Comparison of ENCODE assay signal across 12 cellular contexts in the genomic region with DNA sequence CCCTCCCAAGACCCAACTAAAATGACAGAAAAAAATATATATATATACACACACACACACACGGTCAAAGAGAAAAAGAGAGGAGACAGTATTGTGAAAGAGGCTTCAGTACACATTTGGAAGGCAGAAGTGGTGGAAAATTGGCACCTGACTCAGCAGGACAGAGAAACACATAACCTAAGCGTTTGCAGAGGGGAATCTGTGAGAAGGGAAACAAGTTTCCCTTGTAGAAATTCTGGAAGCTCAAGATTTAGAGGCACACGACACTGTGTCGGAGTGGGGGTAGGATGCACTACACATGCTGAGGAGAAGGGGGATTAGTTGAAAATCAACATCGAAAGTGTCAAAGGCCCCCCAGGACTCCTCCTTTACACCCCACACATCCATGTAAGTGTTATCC. TPM values are rescaled to one million over a fixed set of nuclear protein-coding genes. Genes with fewer than 3 reads are reported as not detected.
DNase-seq lines count a peak whose midpoint lies in the region; TF ChIP-seq lines count a peak whose summit lies in the region.
"Had no signal": no experiment of that assay in that cellular context is flagged by ENCODE, and none has a peak within 500 bp of the region (broad histone marks: within the 10 kb centered on the region; RNA-seq: fewer than 3 reads in every experiment).

No MANE protein-coding gene starts in this region.

- DNase-seq in cardiac muscle cell (ENCODE audit: low read depth in 1 of 2, low spot score in 1 of 2) (peak in 1 of 2 donors; percentile 63), left ventricle myocardium inferior (no peak), astrocyte of the spinal cord (ENCODE audit: low read depth, low spot score) (peak; percentile 33), islet precursor cell (peak; percentile 73), type B pancreatic cell (ENCODE audit: extremely low spot score, unreplicated experiment) (no peak), NCI-H1092 (lab: John Stamatoyannopoulos, UW) (no peak), GM20000 (ENCODE audit: low spot score) (no peak), neural progenitor cell (ENCODE audit: low spot score) (no peak)
- DNase-seq: cortex of kidney, GF-D8, NCI-H1417 treated with DMSO at 0.1 percent for 48 hours had no signal

- H3F3A ChIP-seq in neural progenitor cell (ENCODE audit: low read depth): peaks cover 3% of the 10 kb centered on the region

- H3K27me3 Mint-ChIP-seq in type B pancreatic cell (no peaks in the 10 kb centered on the region), neural progenitor cell (ENCODE audit: insufficient read depth, low read depth) (peaks cover 4% of the 10 kb centered on the region)

- H3K4me1 ChIP-seq in cardiac muscle cell (ENCODE audit: low read depth) (no peaks in the 10 kb centered on the region), left ventricle myocardium inferior (peaks cover 19% of the 10 kb centered on the region), neural progenitor cell (peaks cover 7% of the 10 kb centered on the region)

- no peaks in the 10 kb centered on the region for H3K36me3 ChIP-seq in cardiac muscle cell
- H3K36me3 ChIP-seq in left ventricle myocardium inferior: peaks cover 6% of the 10 kb centered on the region
- peaks cover 12% of the 10 kb centered on the region for H3K36me3 ChIP-seq in neural progenitor cell

- H4K20me1 ChIP-seq in neural progenitor cell (ENCODE audit: low read depth): peaks cover 3% of the 10 kb centered on the region

- TF ChIP-seq CTCF in cardiac muscle cell (IDR thresholded peaks at IDR 0.05; ENCODE audit: low read depth, low read length): no peak
- no peak for TF ChIP-seq CTCF in left ventricle myocardium inferior (IDR thresholded peaks at IDR 0.05; ENCODE audit: borderline replicate concordance)
- no peak for TF ChIP-seq CTCF in astrocyte of the spinal cord (IDR thresholded peaks at IDR 0.05; ENCODE audit: low read depth, low read length)
- TF ChIP-seq CTCF in type B pancreatic cell (conservative IDR thresholded peaks at IDR 0.05): no peak
- TF ChIP-seq CTCF in GM20000 (IDR thresholded peaks at IDR 0.05; ENCODE audit: extremely low read depth, missing control alignments): no peak
- TF ChIP-seq CTCF in neural progenitor cell (IDR thresholded peaks at IDR 0.05): no peak

- H3K4me1 Mint-ChIP-seq in type B pancreatic cell (ENCODE audit: unreplicated experiment) (peaks cover 12% of the 10 kb centered on the region), neural progenitor cell (peaks cover 8% of the 10 kb centered on the region)

- H3K27me3 ChIP-seq in cardiac muscle cell: no peaks in the 10 kb centered on the region
- H3K27me3 ChIP-seq in left ventricle myocardium inferior (ENCODE audit: low read depth): no peaks in the 10 kb centered on the region
- H3K27me3 ChIP-seq in neural progenitor cell: no peaks in the 10 kb centered on the region

- no peak overlapping the region for H2AFZ ChIP-seq in neural progenitor cell (replicated peaks)

- H3K27ac ChIP-seq in cardiac muscle cell (peak overlapping the region; percentile 45), left ventricle myocardium inferior (replicated peaks) (no peak overlapping the region), neural progenitor cell (no peak overlapping the region)

- H3K9ac ChIP-seq in neural progenitor cell: no peak overlapping the region

- H3K27ac Mint-ChIP-seq in type B pancreatic cell (peak overlapping the region; percentile 82), neural progenitor cell (no peak overlapping the region)

- peaks cover 4% of the 10 kb centered on the region for H3K9me3 Mint-ChIP-seq in type B pancreatic cell
- H3K9me3 Mint-ChIP-seq in neural progenitor cell: peaks cover 28% of the 10 kb centered on the region

- in situ Hi-C loops in astrocyte of the spinal cord (cut with HindIII; ENCODE audit: low sequenced_read_pairs): no loop called here

- H3K4me3 Mint-ChIP-seq in type B pancreatic cell: no peak overlapping the region
- no peak overlapping the region for H3K4me3 Mint-ChIP-seq in neural progenitor cell
- H3K4me3 Mint-ChIP-seq: neural crest cell had no signal

- H3K9me3 ChIP-seq in cardiac muscle cell (ENCODE audit: low read depth): no peaks in the 10 kb centered on the region
- H3K9me3 ChIP-seq in left ventricle myocardium inferior (replicated peaks): no peaks in the 10 kb centered on the region
- H3K9me3 ChIP-seq in neural progenitor cell (ENCODE audit: low read depth): peaks cover 10% of the 10 kb centered on the region

- H3K4me3 ChIP-seq in cardiac muscle cell (no peak overlapping the region), left ventricle myocardium inferior (no peak overlapping the region), astrocyte of the spinal cord (ENCODE audit: low read depth, low read length) (no peak overlapping the region), neural progenitor cell (no peak overlapping the region)

- intact Hi-C loops in left ventricle myocardium inferior (cut with micrococcal nuclease): no loop called here

- peaks cover 50% of the 10 kb centered on the region for H3K36me3 Mint-ChIP-seq in type B pancreatic cell
- peaks cover 55% of the 10 kb centered on the region for H3K36me3 Mint-ChIP-seq in neural progenitor cell

- peaks cover 76% of the 10 kb centered on the region for H3K79me2 ChIP-seq in neural progenitor cell (ENCODE audit: low read depth)

- no peak overlapping the region for H3K4me2 ChIP-seq in neural progenitor cell

RNA-seq across cellular contexts. Expression of gene PAK2, which starts 53.1 kb away (rescaled TPM):
- 19.1 and 48.6 TPM in 2 replicates for total RNA-seq in cardiac muscle cell
- polyA plus RNA-seq in cardiac muscle cell: 18.5 and 35.4 TPM in 2 replicates
- 45.7 TPM for total RNA-seq in left ventricle myocardium inferior
- total RNA-seq in type B pancreatic cell (ENCODE audit: low replicate concordance): 56.8 and 58.6 TPM in 2 replicates
- 38.1 and 53.6 TPM in 2 replicates for total RNA-seq in neural progenitor cell (ENCODE audit: low replicate concordance)

Comparison
In these comparisons a context has a peak if more than half of its experiments do, and no peak if none do; other contexts are left out.
1. DNase-seq: peak in astrocyte of the spinal cord (single experiment) and islet precursor cell (single experiment); none in left ventricle myocardium inferior (single experiment), type B pancreatic cell (single experiment), NCI-H1092 (single experiment), GM20000 (single experiment) and neural progenitor cell (single experiment).